In the genomic region with DNA sequence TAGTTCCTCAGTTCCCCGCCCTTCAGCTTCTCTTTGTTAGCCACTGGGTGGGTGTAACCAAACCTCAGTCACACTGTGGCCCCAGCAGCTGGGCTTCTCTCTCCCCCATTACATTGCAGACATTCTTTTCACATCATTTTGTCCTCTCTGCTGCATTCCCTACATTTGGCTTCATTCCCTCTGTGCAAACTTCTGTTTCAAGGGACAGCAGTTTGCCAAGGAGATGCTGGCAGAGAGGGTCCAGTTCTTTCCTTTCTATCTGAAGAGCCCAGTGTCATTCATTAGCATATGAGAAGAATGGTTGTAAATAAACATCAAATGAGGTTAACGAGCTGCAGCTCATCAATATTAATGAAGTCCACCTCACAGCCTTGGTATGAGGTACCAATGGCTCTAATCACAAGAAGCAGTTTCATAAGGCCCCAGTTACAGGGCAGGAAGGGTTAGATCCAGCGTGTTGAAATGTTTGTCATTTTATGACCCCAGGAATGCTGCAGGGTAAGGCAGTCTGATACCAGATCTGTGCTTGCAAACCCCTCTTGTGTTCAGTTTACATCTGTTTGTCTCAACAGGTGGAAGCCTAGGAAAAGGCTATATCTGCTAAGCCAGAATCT, we compare ENCODE assay signal across 1 cellular context.
TF ChIP-seq lines count a peak whose summit lies in the region.

No MANE protein-coding gene starts in this region.

TF ChIP-seq in GM23338, 12 proteins besides CTCF, POLR2A, EP300 and RAD21 (continued from another document):
- TF ChIP-seq, protein P1, sequence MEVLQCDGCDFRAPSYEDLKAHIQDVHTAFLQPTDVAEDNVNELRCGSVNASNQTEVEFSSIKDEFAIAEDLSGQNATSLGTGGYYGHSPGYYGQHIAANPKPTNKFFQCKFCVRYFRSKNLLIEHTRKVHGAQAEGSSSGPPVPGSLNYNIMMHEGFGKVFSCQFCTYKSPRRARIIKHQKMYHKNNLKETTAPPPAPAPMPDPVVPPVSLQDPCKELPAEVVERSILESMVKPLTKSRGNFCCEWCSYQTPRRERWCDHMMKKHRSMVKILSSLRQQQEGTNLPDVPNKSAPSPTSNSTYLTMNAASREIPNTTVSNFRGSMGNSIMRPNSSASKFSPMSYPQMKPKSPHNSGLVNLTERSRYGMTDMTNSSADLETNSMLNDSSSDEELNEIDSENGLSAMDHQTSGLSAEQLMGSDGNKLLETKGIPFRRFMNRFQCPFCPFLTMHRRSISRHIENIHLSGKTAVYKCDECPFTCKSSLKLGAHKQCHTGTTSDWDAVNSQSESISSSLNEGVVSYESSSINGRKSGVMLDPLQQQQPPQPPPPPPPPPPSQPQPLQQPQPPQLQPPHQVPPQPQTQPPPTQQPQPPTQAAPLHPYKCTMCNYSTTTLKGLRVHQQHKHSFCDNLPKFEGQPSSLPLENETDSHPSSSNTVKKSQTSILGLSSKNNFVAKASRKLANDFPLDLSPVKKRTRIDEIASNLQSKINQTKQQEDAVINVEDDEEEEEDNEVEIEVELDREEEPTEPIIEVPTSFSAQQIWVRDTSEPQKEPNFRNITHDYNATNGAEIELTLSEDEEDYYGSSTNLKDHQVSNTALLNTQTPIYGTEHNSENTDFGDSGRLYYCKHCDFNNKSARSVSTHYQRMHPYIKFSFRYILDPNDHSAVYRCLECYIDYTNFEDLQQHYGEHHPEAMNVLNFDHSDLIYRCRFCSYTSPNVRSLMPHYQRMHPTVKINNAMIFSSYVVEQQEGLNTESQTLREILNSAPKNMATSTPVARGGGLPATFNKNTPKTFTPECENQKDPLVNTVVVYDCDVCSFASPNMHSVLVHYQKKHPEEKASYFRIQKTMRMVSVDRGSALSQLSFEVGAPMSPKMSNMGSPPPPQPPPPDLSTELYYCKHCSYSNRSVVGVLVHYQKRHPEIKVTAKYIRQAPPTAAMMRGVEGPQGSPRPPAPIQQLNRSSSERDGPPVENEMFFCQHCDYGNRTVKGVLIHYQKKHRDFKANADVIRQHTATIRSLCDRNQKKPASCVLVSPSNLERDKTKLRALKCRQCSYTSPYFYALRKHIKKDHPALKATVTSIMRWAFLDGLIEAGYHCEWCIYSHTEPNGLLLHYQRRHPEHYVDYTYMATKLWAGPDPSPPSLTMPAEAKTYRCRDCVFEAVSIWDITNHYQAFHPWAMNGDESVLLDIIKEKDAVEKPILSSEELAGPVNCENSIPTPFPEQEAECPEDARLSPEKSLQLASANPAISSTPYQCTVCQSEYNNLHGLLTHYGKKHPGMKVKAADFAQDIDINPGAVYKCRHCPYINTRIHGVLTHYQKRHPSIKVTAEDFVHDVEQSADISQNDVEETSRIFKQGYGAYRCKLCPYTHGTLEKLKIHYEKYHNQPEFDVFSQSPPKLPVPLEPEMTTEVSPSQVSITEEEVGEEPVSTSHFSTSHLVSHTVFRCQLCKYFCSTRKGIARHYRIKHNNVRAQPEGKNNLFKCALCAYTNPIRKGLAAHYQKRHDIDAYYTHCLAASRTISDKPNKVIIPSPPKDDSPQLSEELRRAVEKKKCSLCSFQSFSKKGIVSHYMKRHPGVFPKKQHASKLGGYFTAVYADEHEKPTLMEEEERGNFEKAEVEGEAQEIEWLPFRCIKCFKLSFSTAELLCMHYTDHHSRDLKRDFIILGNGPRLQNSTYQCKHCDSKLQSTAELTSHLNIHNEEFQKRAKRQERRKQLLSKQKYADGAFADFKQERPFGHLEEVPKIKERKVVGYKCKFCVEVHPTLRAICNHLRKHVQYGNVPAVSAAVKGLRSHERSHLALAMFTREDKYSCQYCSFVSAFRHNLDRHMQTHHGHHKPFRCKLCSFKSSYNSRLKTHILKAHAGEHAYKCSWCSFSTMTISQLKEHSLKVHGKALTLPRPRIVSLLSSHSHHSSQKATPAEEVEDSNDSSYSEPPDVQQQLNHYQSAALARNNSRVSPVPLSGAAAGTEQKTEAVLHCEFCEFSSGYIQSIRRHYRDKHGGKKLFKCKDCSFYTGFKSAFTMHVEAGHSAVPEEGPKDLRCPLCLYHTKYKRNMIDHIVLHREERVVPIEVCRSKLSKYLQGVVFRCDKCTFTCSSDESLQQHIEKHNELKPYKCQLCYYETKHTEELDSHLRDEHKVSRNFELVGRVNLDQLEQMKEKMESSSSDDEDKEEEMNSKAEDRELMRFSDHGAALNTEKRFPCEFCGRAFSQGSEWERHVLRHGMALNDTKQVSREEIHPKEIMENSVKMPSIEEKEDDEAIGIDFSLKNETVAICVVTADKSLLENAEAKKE (CRISPR knock-in tag; IDR thresholded peaks at IDR 0.05) = no peak
- TF ChIP-seq CREB1 (CRISPR knock-in tag; IDR thresholded peaks at IDR 0.05; ENCODE audit: low read depth) = no peak
- TF ChIP-seq, protein P2, sequence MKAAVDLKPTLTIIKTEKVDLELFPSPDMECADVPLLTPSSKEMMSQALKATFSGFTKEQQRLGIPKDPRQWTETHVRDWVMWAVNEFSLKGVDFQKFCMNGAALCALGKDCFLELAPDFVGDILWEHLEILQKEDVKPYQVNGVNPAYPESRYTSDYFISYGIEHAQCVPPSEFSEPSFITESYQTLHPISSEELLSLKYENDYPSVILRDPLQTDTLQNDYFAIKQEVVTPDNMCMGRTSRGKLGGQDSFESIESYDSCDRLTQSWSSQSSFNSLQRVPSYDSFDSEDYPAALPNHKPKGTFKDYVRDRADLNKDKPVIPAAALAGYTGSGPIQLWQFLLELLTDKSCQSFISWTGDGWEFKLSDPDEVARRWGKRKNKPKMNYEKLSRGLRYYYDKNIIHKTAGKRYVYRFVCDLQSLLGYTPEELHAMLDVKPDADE (IDR thresholded peaks at IDR 0.05) = no peak
- no peak for TF ChIP-seq POLR2AphosphoS5 (IDR thresholded peaks at IDR 0.05; ENCODE audit: low read depth)
- no peak for TF ChIP-seq STAT1 (IDR thresholded peaks at IDR 0.05; ENCODE audit: unreplicated experiment)
- no peak for TF ChIP-seq JUNB (IDR thresholded peaks at IDR 0.05; ENCODE audit: unreplicated experiment)
- no peak for TF ChIP-seq NANOG (IDR thresholded peaks at IDR 0.05; ENCODE audit: borderline replicate concordance)
